1 cellular context compared by ENCODE assay signal in genomic region chr17:45440161-45440859, GRCh38.
TF ChIP-seq lines count a peak whose summit lies in the region.

No MANE protein-coding gene starts in this region.

TF ChIP-seq in K562, 482 proteins besides CTCF, POLR2A, EP300 and RAD21 (continued from another document):
- TF ChIP-seq MNT (conservative IDR thresholded peaks at IDR 0.05) (no peak), NELFE (IDR thresholded peaks at IDR 0.05; ENCODE audit: insufficient read depth, insufficient read length) (no peak), PHF20 (IDR thresholded peaks at IDR 0.05; ENCODE audit: partially characterized antibody) (no peak), DPF2 (IDR thresholded peaks at IDR 0.05) (no peak), HDAC2 (IDR thresholded peaks at IDR 0.05) (peak; percentile 36; the same call in 1 of the 2 replicates), NFIX (CRISPR knock-in tag; IDR thresholded peaks at IDR 0.05; ENCODE audit: low read depth) (peak; percentile 89), MEIS2 (IDR thresholded peaks at IDR 0.05; ENCODE audit: partially characterized antibody) (peak; percentile 77), ZFP36 (IDR thresholded peaks at IDR 0.05; ENCODE audit: low read depth, low read length, partially characterized antibody) (peak; percentile 71), NFIC (IDR thresholded peaks at IDR 0.05) (peak; percentile 99), PKNOX1 (IDR thresholded peaks at IDR 0.05) (peak; percentile 53; the same call in 1 of the 2 replicates), POLR2H (tag; IDR thresholded peaks at IDR 0.05; ENCODE audit: low read depth) (no peak), PATZ1 (CRISPR knock-in tag; IDR thresholded peaks at IDR 0.05; ENCODE audit: borderline replicate concordance) (no peak), XRCC5 (IDR thresholded peaks at IDR 0.05; ENCODE audit: low read depth, low read length) (no peak), ARID3A (IDR thresholded peaks at IDR 0.05; ENCODE audit: borderline replicate concordance, low read depth, low read length) (no peak), SAP30 (IDR thresholded peaks at IDR 0.05; ENCODE audit: borderline replicate concordance, insufficient read depth, low read depth, low read length, poor library complexity, severe bottlenecking) (no peak), KDM1A (IDR thresholded peaks at IDR 0.05) (peak; percentile 35 to 48; a peak in 1 of 4 replicates), ZNF384 (IDR thresholded peaks at IDR 0.05; ENCODE audit: low read depth, low read length) (no peak), BCOR (IDR thresholded peaks at IDR 0.05) (peak; percentile 87), SRSF7 (optimal IDR thresholded peaks at IDR 0.05; ENCODE audit: low read depth, low read length) (no peak), MLLT1 (IDR thresholded peaks at IDR 0.05) (no peak), ZNF12 (CRISPR knock-in tag; IDR thresholded peaks at IDR 0.05) (no peak), THAP12 (CRISPR knock-in tag; IDR thresholded peaks at IDR 0.05) (no peak), SFPQ (IDR thresholded peaks at IDR 0.05; ENCODE audit: low read depth, low read length) (no peak), RBM25 (IDR thresholded peaks at IDR 0.05; ENCODE audit: low read depth, low read length, severe bottlenecking) (peak; percentile 76), SRSF3 (IDR thresholded peaks at IDR 0.05; ENCODE audit: insufficient read depth, low read length) (no peak), PRDM10 (IDR thresholded peaks at IDR 0.05; ENCODE audit: partially characterized antibody) (peak; percentile 9), SMARCA5 (IDR thresholded peaks at IDR 0.05) (peak; percentile 60; the same call in 1 of the 2 replicates), IRF1 (CRISPR knock-in tag; IDR thresholded peaks at IDR 0.05; ENCODE audit: borderline replicate concordance) (no peak), PBX2 (CRISPR knock-in tag; IDR thresholded peaks at IDR 0.05; ENCODE audit: low read depth) (no peak), PBX2 (tag; conservative IDR thresholded peaks at IDR 0.05; ENCODE audit: low read depth) (peak; percentile 46; the same call in 1 of the 2 replicates), HDAC8 (tag; IDR thresholded peaks at IDR 0.05) (no peak), MAZ (CRISPR knock-in tag; conservative IDR thresholded peaks at IDR 0.05 in 1 of 2, IDR thresholded peaks at IDR 0.05 in 1 of 2) (no peak)
TF ChIP-seq in K562: peak in this region for 12.
